Comparison of ENCODE assay signal across 21 cellular contexts in genomic region chr17:70324031-70324430, GRCh38.
DNase-seq lines count a peak whose midpoint lies in the region; ATAC-seq and TF ChIP-seq lines count a peak whose summit lies in the region.
"Had no signal": no experiment of that assay in that cellular context is flagged by ENCODE, and none has a peak within 500 bp of the region (broad histone marks: within the 10 kb centered on the region; RNA-seq: fewer than 3 reads in every experiment).

No MANE protein-coding gene starts in this region.

- no peaks in the 10 kb centered on the region for H3K27me3 ChIP-seq in Panc1 (ENCODE audit: control insufficient read depth, insufficient read depth, low read length)
- no peaks in the 10 kb centered on the region for H3K27me3 ChIP-seq in parathyroid adenoma (ENCODE audit: control insufficient read depth, insufficient read depth, low read length)
- H3K27me3 ChIP-seq: BE2C, BLaER1 had no signal

- H3K36me3 ChIP-seq in Panc1 (ENCODE audit: control insufficient read depth, insufficient read depth, low read length) (no peaks in the 10 kb centered on the region), parathyroid adenoma (ENCODE audit: control insufficient read depth, insufficient read depth, low read length) (no peaks in the 10 kb centered on the region)
- H3K36me3 ChIP-seq: BE2C, BLaER1 had no signal

- no peak overlapping the region for H3K4me2 ChIP-seq in parathyroid adenoma (ENCODE audit: low read length)
- H3K4me2 ChIP-seq: BLaER1 had no signal

- peak overlapping the region; percentile 25 for H2AFZ ChIP-seq in parathyroid adenoma

- no peaks in the 10 kb centered on the region; the same call in 1 of the 2 replicates for H3K4me1 ChIP-seq in Panc1 (ENCODE audit: control insufficient read depth, insufficient read depth, low read length)
- peaks cover 70% of the 10 kb centered on the region for H3K4me1 ChIP-seq in parathyroid adenoma
- H3K4me1 ChIP-seq: BE2C, BLaER1 had no signal

- in situ Hi-C loops in Panc1 (cut with HindIII; ENCODE audit: low pct_unique_long_range_greater_than_20kb, low sequenced_read_pairs): no loop called here

- CTCF ChIA-PET in Panc1 (lab: Charles Lee): no interaction called here

- POLR2A ChIA-PET in Panc1 (lab: Charles Lee): no interaction called here

- DNase-seq in Panc1 (ENCODE audit: low read depth, low spot score): no peak
- DNase-seq in NCI-H526 treated with DMSO at 0.1 percent for 48 hours (lab: John Stamatoyannopoulos, UW): no peak
- no peak for DNase-seq in SW 1271 (lab: John Stamatoyannopoulos, UW)
- DNase-seq: 8988T; ACHN; BE2C; C1 segment of cervical spinal cord; CD4-positive, alpha-beta memory T cell; CD4-positive, CD25-positive, alpha-beta regulatory T cell; CD8-positive, alpha-beta memory T cell; COR-L47; DMS 273 treated with DMSO at 0.1 percent for 48 hours; DMS153; DMS79; DND-41; EL; GDM1 had no signal

- H3K27ac ChIP-seq in Panc1 (ENCODE audit: low read length): peak overlapping the region; percentile 41; the same call in 1 of the 2 replicates
- H3K27ac ChIP-seq in parathyroid adenoma: peak overlapping the region; percentile 99
- H3K27ac ChIP-seq: BLaER1 had no signal

- intact Hi-C loops in Panc1 (cut with micrococcal nuclease; ENCODE audit: unreplicated experiment): no loop called here

- H3K9me3 ChIP-seq in Panc1 (ENCODE audit: control insufficient read depth, insufficient read depth, low read depth, low read length) (no peaks in the 10 kb centered on the region), parathyroid adenoma (ENCODE audit: control insufficient read depth, low read length) (no peaks in the 10 kb centered on the region)
- H3K9me3 ChIP-seq: BE2C, BLaER1 had no signal

- H3K4me3 ChIP-seq in Panc1 (ENCODE audit: low read depth in 2 of 2, low read length in 2 of 2) (no peak overlapping the region), parathyroid adenoma (ENCODE audit: low read depth, low read length) (no peak overlapping the region)
- H3K4me3 ChIP-seq: BLaER1, GM12878 had no signal

- TF ChIP-seq CTCF in Panc1 (IDR thresholded peaks at IDR 0.05): no peak
- TF ChIP-seq CTCF in parathyroid adenoma (IDR thresholded peaks at IDR 0.05): no peak

- peaks cover 3% of the 10 kb centered on the region for H3K79me2 ChIP-seq in parathyroid adenoma

- BruUV-seq in Panc1 (replicated peaks; lab: Mats Ljungman, UMichigan): no TSS peak

- no peak overlapping the region for H3K9ac ChIP-seq in parathyroid adenoma
- H3K9ac ChIP-seq: BLaER1 had no signal

- ATAC-seq in Panc1: no peak
- ATAC-seq in HG03108 (IDR thresholded peaks at IDR 0.05; ENCODE audit: unreplicated experiment): no peak
- ATAC-seq: GM12878 had no signal
